8 cellular contexts compared by ENCODE assay signal in genomic region chrX:51641421-51642021, GRCh38. TPM values are rescaled to one million over a fixed set of nuclear protein-coding genes. Genes with fewer than 3 reads are reported as not detected.
DNase-seq lines count a peak whose midpoint lies in the region; TF ChIP-seq lines count a peak whose summit lies in the region.

No MANE protein-coding gene starts in this region.

- no peaks in the 10 kb centered on the region for H3K79me2 ChIP-seq in osteoblast (ENCODE audit: insufficient read depth, low read length)

- no peaks in the 10 kb centered on the region for H3K36me3 ChIP-seq in osteoblast (ENCODE audit: insufficient read depth, low read length)
- no peaks in the 10 kb centered on the region for H3K36me3 ChIP-seq in ascending aorta

- H4K20me1 ChIP-seq in osteoblast (ENCODE audit: insufficient read depth, low read length) = no peaks in the 10 kb centered on the region

- TF ChIP-seq CTCF in GM12873 (IDR thresholded peaks at IDR 0.05; ENCODE audit: insufficient read depth, low read depth, low read length, missing control alignments) (peak; percentile 57), endothelial cell (IDR thresholded peaks at IDR 0.05; ENCODE audit: unreplicated experiment) (peak; percentile 56), osteoblast (IDR thresholded peaks at IDR 0.05; ENCODE audit: extremely low read depth, low read depth, low read length) (peak; percentile 55), ascending aorta (IDR thresholded peaks at IDR 0.05) (peak in 1 of 3 experiments; percentile 16)

- H3K4me1 ChIP-seq in osteoblast (ENCODE audit: insufficient read depth, low read length) (no peaks in the 10 kb centered on the region), ascending aorta (no peaks in the 10 kb centered on the region)

- no peaks in the 10 kb centered on the region for H3K9me3 Mint-ChIP-seq in endothelial cell (ENCODE audit: unreplicated experiment)

- H3K27ac Mint-ChIP-seq in endothelial cell (ENCODE audit: unreplicated experiment) = no peak overlapping the region

- H3K4me1 Mint-ChIP-seq in endothelial cell (ENCODE audit: unreplicated experiment) = no peaks in the 10 kb centered on the region

- intact Hi-C loops in ascending aorta (cut with DNase I) = no loop called here

- H3K27ac ChIP-seq in osteoblast (ENCODE audit: low read depth, low read length) = no peak overlapping the region
- no peak overlapping the region for H3K27ac ChIP-seq in ascending aorta

- no peaks in the 10 kb centered on the region for H3K36me3 Mint-ChIP-seq in endothelial cell (ENCODE audit: low read depth, unreplicated experiment)

- no peak overlapping the region for H2AFZ ChIP-seq in osteoblast (ENCODE audit: low read length)

- H3K27me3 ChIP-seq in osteoblast (ENCODE audit: insufficient read depth, low read length) = peaks cover 4% of the 10 kb centered on the region
- H3K27me3 ChIP-seq in ascending aorta = no peaks in the 10 kb centered on the region

- no peak overlapping the region for H3K4me2 ChIP-seq in osteoblast (ENCODE audit: insufficient read depth, low read length)

- H3K4me3 Mint-ChIP-seq in endothelial cell (ENCODE audit: unreplicated experiment) = no peak overlapping the region

- peaks cover 2% of the 10 kb centered on the region for H3K27me3 Mint-ChIP-seq in endothelial cell (ENCODE audit: unreplicated experiment)

- H3K9me3 ChIP-seq in osteoblast (ENCODE audit: low read depth, low read length) (no peaks in the 10 kb centered on the region), ascending aorta (no peaks in the 10 kb centered on the region)

- H3K4me3 ChIP-seq in osteoblast (ENCODE audit: insufficient read depth, low read length) = no peak overlapping the region
- no peak overlapping the region for H3K4me3 ChIP-seq in ascending aorta

- DNase-seq in Ammon's horn (ENCODE audit: low spot score) = peak; percentile 58
- peak; percentile 75 for DNase-seq in NCI-H748 (lab: John Stamatoyannopoulos, UW; ENCODE audit: unreplicated experiment)
- DNase-seq in endothelial cell (ENCODE audit: low spot score) = peak; percentile 26
- peak; percentile 80 for DNase-seq in osteoblast (ENCODE audit: insufficient read length, low spot score, missing footprints)
- DNase-seq in GM19240 (ENCODE audit: insufficient read length, low spot score) = no peak
- no peak for DNase-seq in GF-D8 (lab: John Stamatoyannopoulos, UW)
- DNase-seq in ascending aorta (ENCODE audit: low spot score in 2 of 2) = no peak

RNA-seq across cellular contexts. Expression of gene CENPVL3, which starts 22.8 kb away (rescaled TPM):
- total RNA-seq in endothelial cell (ENCODE audit: unreplicated experiment) = 2.1 TPM
- not detected in 2 replicates for total RNA-seq in osteoblast
- total RNA-seq in ascending aorta = not detected

RNA-seq across cellular contexts. Expression of gene CENPVL2, which starts 41.1 kb away (rescaled TPM):
- total RNA-seq in endothelial cell (ENCODE audit: unreplicated experiment) = not detected
- total RNA-seq in osteoblast = not detected in 2 replicates
- not detected for total RNA-seq in ascending aorta

Comparison
In these comparisons a context has a peak if more than half of its experiments do, and no peak if none do; other contexts are left out.
1. DNase-seq: peak in Ammon's horn (single experiment), NCI-H748 (single experiment), endothelial cell (single experiment) and osteoblast (single experiment); none in GM19240 (single experiment), GF-D8 (single experiment) and ascending aorta (0 of 2).